29 cellular contexts compared by ENCODE assay signal in genomic region chr4:94814237-94814636, GRCh38. TPM values are rescaled to one million over a fixed set of nuclear protein-coding genes. Genes with fewer than 3 reads are reported as not detected.
DNase-seq lines count a peak whose midpoint lies in the region; ATAC-seq and TF ChIP-seq lines count a peak whose summit lies in the region.
"Had no signal": no experiment of that assay in that cellular context is flagged by ENCODE, and none has a peak within 500 bp of the region (broad histone marks: within the 10 kb centered on the region; RNA-seq: fewer than 3 reads in every experiment).

No MANE protein-coding gene starts in this region.

- H3K4me1 ChIP-seq in left ventricle myocardium inferior: peaks cover 1% of the 10 kb centered on the region

- CTCF ChIA-PET in activated CD4-positive, alpha-beta T cell treated with anti-CD3 and anti-CD28 coated beads for 36 hours (lab: Charles Lee): no interaction called here

- H3K36me3 Mint-ChIP-seq in activated CD4-positive, alpha-beta T cell treated with anti-CD3 and anti-CD28 coated beads for 36 hours (ENCODE audit: low read depth): no peaks in the 10 kb centered on the region
- H3K36me3 Mint-ChIP-seq: activated CD8-positive, alpha-beta memory T cell treated with anti-CD3 and anti-CD28 coated beads, Interleukin-2, amount 10 ng/mL, durations not matched to agents 7 days and 5 days; CD4-positive, alpha-beta memory T cell; mesothelial cell of epicardium; naive thymus-derived CD8-positive, alpha-beta T cell; type B pancreatic cell had no signal

- POLR2A ChIA-PET in activated CD4-positive, alpha-beta T cell treated with anti-CD3 and anti-CD28 coated beads for 36 hours (lab: Charles Lee): no interaction called here

- no peak overlapping the region for H3K27ac ChIP-seq in left ventricle myocardium inferior (replicated peaks)
- no peak overlapping the region for H3K27ac ChIP-seq in substantia nigra (ENCODE audit: low read depth, low read length, poor library complexity, severe bottlenecking)
- H3K27ac ChIP-seq: coronary artery, esophagus muscularis mucosa, HL-60 had no signal

- TF ChIP-seq CTCF in left ventricle myocardium inferior (IDR thresholded peaks at IDR 0.05; ENCODE audit: borderline replicate concordance): no peak

- peaks cover 3% of the 10 kb centered on the region for H3K27me3 Mint-ChIP-seq in activated CD4-positive, alpha-beta T cell treated with anti-CD3 and anti-CD28 coated beads for 36 hours
- H3K27me3 Mint-ChIP-seq: activated CD8-positive, alpha-beta memory T cell treated with anti-CD3 and anti-CD28 coated beads, Interleukin-2, amount 10 ng/mL, durations not matched to agents 7 days and 5 days; type B pancreatic cell had no signal

- peak; percentile 93 for ATAC-seq in GM18907 (IDR thresholded peaks at IDR 0.05; ENCODE audit: unreplicated experiment)
- peak; percentile 72 for ATAC-seq in HG02623 (IDR thresholded peaks at IDR 0.05; ENCODE audit: unreplicated experiment)
- peak; percentile 75 for ATAC-seq in HG03460 (IDR thresholded peaks at IDR 0.05; ENCODE audit: unreplicated experiment)
- no peak for ATAC-seq in activated CD4-positive, alpha-beta T cell treated with anti-CD3 and anti-CD28 coated beads for 36 hours
- ATAC-seq: activated CD8-positive, alpha-beta memory T cell treated with anti-CD3 and anti-CD28 coated beads, Interleukin-2, amount 10 ng/mL, durations not matched to agents 7 days and 5 days; activated T-cell treated with anti-CD3 and anti-CD28 coated beads, Interleukin-2, amount 50 U/mL, for 72 hours; left ventricle myocardium superior; naive thymus-derived CD8-positive, alpha-beta T cell had no signal

- intact Hi-C loops in activated CD4-positive, alpha-beta T cell treated with anti-CD3 and anti-CD28 coated beads for 36 hours (cut with DNase I, micrococcal nuclease): no loop called here
- intact Hi-C loops in left ventricle myocardium inferior (cut with micrococcal nuclease): no loop called here

- H3K4me3 Mint-ChIP-seq in activated CD4-positive, alpha-beta T cell treated with anti-CD3 and anti-CD28 coated beads for 36 hours: no peak overlapping the region
- H3K4me3 Mint-ChIP-seq: activated CD8-positive, alpha-beta memory T cell treated with anti-CD3 and anti-CD28 coated beads, Interleukin-2, amount 10 ng/mL, durations not matched to agents 7 days and 5 days; activated T-cell treated with anti-CD3 and anti-CD28 coated beads, Interleukin-2, amount 50 U/mL, for 72 hours; CD4-positive, alpha-beta memory T cell; mesothelial cell of epicardium; naive thymus-derived CD8-positive, alpha-beta T cell; type B pancreatic cell had no signal

- DNase-seq in fibroblast of peridontal ligament (ENCODE audit: extremely low read depth) (peak; percentile 32), left ventricle myocardium inferior (no peak), substantia nigra (lab: John Stamatoyannopoulos, UW) (no peak), RPMI8226 (no peak)
- DNase-seq in activated CD4-positive, alpha-beta T cell treated with anti-CD3 and anti-CD28 coated beads for 36 hours: no peak
- DNase-seq: activated CD4-positive, alpha-beta T cell treated with anti-CD3 and anti-CD28 coated beads, Interleukin-2, amount 50 U/mL, for 1 hour; activated CD8-positive, alpha-beta memory T cell treated with anti-CD3 and anti-CD28 coated beads, Interleukin-2, amount 10 ng/mL, durations not matched to agents 7 days and 5 days; activated naive CD4-positive, alpha-beta T cell treated with Interleukin-2 at 50 U/mL for 16 hours; activated T-cell treated with anti-CD3 and anti-CD28 coated beads, Interleukin-2, amount 50 U/mL, for 72 hours; amygdala; CD4-positive, alpha-beta memory T cell; left ventricle myocardium superior; naive thymus-derived CD8-positive, alpha-beta T cell; NCI-H1092; NCI-H1930; NCI-H345; occipital lobe; stimulated activated CD8-positive, alpha-beta memory T cell treated with anti-CD3 and anti-CD28 coated beads, Interleukin-4, amount 100 ng/mL, for 48 hours; T-helper 9 cell had no signal

- H3K9me3 ChIP-seq in left ventricle myocardium inferior (replicated peaks): no peaks in the 10 kb centered on the region
- H3K9me3 ChIP-seq: esophagus muscularis mucosa, HAP-1 had no signal

- no peak overlapping the region for H3K27ac Mint-ChIP-seq in activated CD4-positive, alpha-beta T cell treated with anti-CD3 and anti-CD28 coated beads for 36 hours
- H3K27ac Mint-ChIP-seq: activated CD8-positive, alpha-beta memory T cell treated with anti-CD3 and anti-CD28 coated beads, Interleukin-2, amount 10 ng/mL, durations not matched to agents 7 days and 5 days; activated T-cell treated with anti-CD3 and anti-CD28 coated beads, Interleukin-2, amount 50 U/mL, for 72 hours; CD4-positive, alpha-beta memory T cell; mesothelial cell of epicardium; naive thymus-derived CD8-positive, alpha-beta T cell; type B pancreatic cell had no signal

- H3K27me3 ChIP-seq in left ventricle myocardium inferior (ENCODE audit: low read depth): peaks cover 59% of the 10 kb centered on the region
- H3K27me3 ChIP-seq: esophagus muscularis mucosa had no signal

- no peaks in the 10 kb centered on the region for H3K36me3 ChIP-seq in left ventricle myocardium inferior
- H3K36me3 ChIP-seq: esophagus muscularis mucosa, HAP-1 had no signal

- H3K4me3 ChIP-seq in left ventricle myocardium inferior: no peak overlapping the region
- H3K4me3 ChIP-seq: coronary artery, esophagus muscularis mucosa, HAP-1 had no signal

- no peaks in the 10 kb centered on the region for H3K9me3 Mint-ChIP-seq in activated CD4-positive, alpha-beta T cell treated with anti-CD3 and anti-CD28 coated beads for 36 hours (ENCODE audit: low read depth)
- H3K9me3 Mint-ChIP-seq: mesothelial cell of epicardium; naive thymus-derived CD8-positive, alpha-beta T cell; type B pancreatic cell had no signal

- H3K4me1 Mint-ChIP-seq in activated CD4-positive, alpha-beta T cell treated with anti-CD3 and anti-CD28 coated beads for 36 hours: no peaks in the 10 kb centered on the region
- H3K4me1 Mint-ChIP-seq: activated CD8-positive, alpha-beta memory T cell treated with anti-CD3 and anti-CD28 coated beads, Interleukin-2, amount 10 ng/mL, durations not matched to agents 7 days and 5 days; CD4-positive, alpha-beta memory T cell; mesothelial cell of epicardium; naive thymus-derived CD8-positive, alpha-beta T cell had no signal

RNA-seq across cellular contexts. Expression of gene BMPR1B, which starts 56.5 kb away (rescaled TPM):
- not detected for total RNA-seq in activated CD4-positive, alpha-beta T cell treated with anti-CD3 and anti-CD28 coated beads for 36 hours
- 3.0 TPM for total RNA-seq in left ventricle myocardium inferior
- total RNA-seq: activated CD8-positive, alpha-beta memory T cell treated with anti-CD3 and anti-CD28 coated beads, Interleukin-2, amount 10 ng/mL, durations not matched to agents 7 days and 5 days; activated T-cell treated with anti-CD3 and anti-CD28 coated beads, Interleukin-2, amount 50 U/mL, for 72 hours; G401; naive thymus-derived CD8-positive, alpha-beta T cell had no signal
